ENCODE assay signal across 31 cellular contexts in genomic region chr13:74657765-74658164, GRCh38.
"Had no signal": no experiment of that assay in that cellular context is flagged by ENCODE, and none has a peak within 500 bp of the region (broad histone marks: within the 10 kb centered on the region; RNA-seq: fewer than 3 reads in every experiment).

No MANE protein-coding gene starts in this region.

- H3K36me3 ChIP-seq: adrenal gland, ascending aorta, brain microvascular endothelial cell, breast epithelium, cardiac muscle cell had no signal

- H3K4me1 ChIP-seq: adrenal gland, ascending aorta, body of pancreas, breast epithelium had no signal

- H3K27ac ChIP-seq: adrenal gland, ascending aorta, body of pancreas, brain microvascular endothelial cell, breast epithelium, cardiac muscle cell had no signal

- ATAC-seq: activated naive CD4-positive, alpha-beta T cell treated with anti-CD3 and anti-CD28 coated beads, Interleukin-2, amount 50 U/mL, for 72 hours; activated naive CD8-positive, alpha-beta T cell treated with anti-CD3 and anti-CD28 coated beads, Interleukin-2, amount 50 U/mL, for 24 hours; activated T-cell treated with anti-CD3 and anti-CD28 coated beads, Interleukin-2, amount 50 U/mL, for 4 hours; activated T-cell treated with anti-CD3 and anti-CD28 coated beads, Interleukin-2, amount 50 U/mL, for 72 hours; activated T-helper 17 cell treated with anti-CD3 and anti-CD28 coated beads, Interleukin-2, amount 50 U/mL, for 72 hours; body of pancreas had no signal

- DNase-seq: activated effector memory CD4-positive, alpha-beta T cell treated with anti-CD3 and anti-CD28 coated beads, Interleukin-2, amount 50 U/mL, for 16 hours; activated effector memory CD4-positive, alpha-beta T cell treated with Interleukin-2 at 50 U/mL for 16 hours; activated gamma-delta T cell; activated gamma-delta T cell treated with Interleukin-2 at 50 U/mL for 16 hours; activated naive CD4-positive, alpha-beta T cell; activated naive CD4-positive, alpha-beta T cell treated with anti-CD3 and anti-CD28 coated beads for 36 hours; activated naive CD4-positive, alpha-beta T cell treated with anti-CD3 and anti-CD28 coated beads, Interleukin-2, amount 10 ng/mL, durations not matched to agents 7 days and 5 days; activated naive CD4-positive, alpha-beta T cell treated with anti-CD3 and anti-CD28 coated beads, Interleukin-2, amount 50 U/mL, for 16 hours; activated naive CD4-positive, alpha-beta T cell treated with Interleukin-2 at 50 U/mL for 16 hours; activated naive CD8-positive, alpha-beta T cell treated with anti-CD3 and anti-CD28 coated beads for 36 hours; activated naive CD8-positive, alpha-beta T cell treated with anti-CD3 and anti-CD28 coated beads, Interleukin-2, amount 10 ng/mL, durations not matched to agents 7 days and 5 days; activated naive CD8-positive, alpha-beta T cell treated with anti-CD3 and anti-CD28 coated beads, Interleukin-2, amount 50 U/mL, for 24 hours; activated T-cell treated with anti-CD3 and anti-CD28 coated beads, Interleukin-2, amount 50 U/mL, for 24 hours; activated T-cell treated with anti-CD3 and anti-CD28 coated beads, Interleukin-2, amount 50 U/mL, for 4 hours; activated T-cell treated with anti-CD3 and anti-CD28 coated beads, Interleukin-2, amount 50 U/mL, for 48 hours; activated T-cell treated with anti-CD3 and anti-CD28 coated beads, Interleukin-2, amount 50 U/mL, for 72 hours; adrenal gland; amniotic stem cell; amygdala; anterior cingulate cortex; aorta; body of pancreas; brain microvascular endothelial cell; caudate nucleus; central memory CD4-positive, alpha-beta T cell; cerebellar nuclear complex had no signal

- H3K27me3 ChIP-seq: adrenal gland, ascending aorta, body of pancreas, brain microvascular endothelial cell, breast epithelium, cardiac muscle cell had no signal

- H3K4me3 ChIP-seq: adrenal gland, ascending aorta, body of pancreas, breast epithelium, cardiac muscle cell had no signal

- H3K9me3 ChIP-seq: adrenal gland, ascending aorta, body of pancreas had no signal
